In the genomic region with DNA sequence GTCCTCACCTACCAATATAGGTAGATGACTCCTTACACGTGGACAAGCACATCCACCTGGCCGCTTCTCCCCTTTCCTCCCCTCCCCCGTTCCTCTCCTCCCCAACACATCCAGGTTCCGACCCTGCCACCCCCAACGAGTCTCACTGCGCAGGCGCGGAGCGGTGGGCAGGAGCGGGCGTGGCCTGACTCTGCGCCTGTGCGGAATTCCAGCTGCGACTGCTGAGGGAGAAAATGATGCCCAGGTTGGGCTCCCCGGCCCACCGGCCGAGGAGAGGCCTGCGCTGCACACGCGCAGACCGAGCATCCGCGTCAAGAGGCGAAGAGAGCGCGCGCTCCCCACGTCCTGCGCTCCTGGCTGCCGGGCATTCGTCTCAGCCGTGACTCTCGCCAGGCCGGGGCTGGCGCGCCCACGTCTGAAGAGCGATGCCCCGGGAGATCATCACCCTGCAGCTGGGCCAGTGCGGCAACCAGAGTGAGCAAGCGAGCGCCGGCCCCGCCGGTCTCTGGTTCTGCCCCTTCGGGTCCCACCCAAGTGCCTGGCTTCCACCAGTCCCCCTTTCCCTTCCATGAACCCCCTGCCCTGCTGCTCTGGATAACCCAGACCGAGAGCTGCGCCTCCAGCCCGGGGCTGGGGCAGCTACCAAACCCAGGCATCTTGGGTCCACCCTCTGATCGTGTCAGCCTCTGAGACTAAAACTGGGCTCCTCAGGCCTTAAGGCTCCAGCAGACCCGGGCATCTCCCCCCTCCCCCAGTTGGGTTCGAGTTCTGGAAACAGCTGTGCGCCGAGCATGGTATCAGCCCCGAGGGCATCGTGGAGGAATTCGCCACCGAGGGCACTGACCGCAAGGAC, we compare ENCODE assay signal across 8 cellular contexts. TPM values are rescaled to one million over a fixed set of nuclear protein-coding genes. Genes with fewer than 3 reads are reported as not detected.
DNase-seq lines count a peak whose midpoint lies in the region; ATAC-seq and TF ChIP-seq lines count a peak whose summit lies in the region.

A gene (plus strand): TSS at position 206 of the 853 bp plus-strand sequence. CDS start 220 bp downstream, at position 426.

- WGBS in heart left ventricle, 4 donors: 2 to 4% (median 2%) methylated on average over 30 to 59 of the region's 59 CpGs
- 1 to 3% methylated on average over 5 to 51 of the region's 59 CpGs for WGBS in upper lobe of left lung, 2 donors

- H3K4me3 ChIP-seq in ACC112 (ENCODE audit: low read depth, low read length) (peak within 1 kb of the TSS; percentile 98), heart left ventricle (peak within 1 kb of the TSS; percentile 54 to 94 (median 74)), upper lobe of left lung (peak within 1 kb of the TSS; percentile 33 to 77 (median 72))

- DNase-seq in NCI-H1105 treated with DMSO at 0.1 percent for 48 hours (lab: John Stamatoyannopoulos, UW): peak; percentile 95
- DNase-seq in SW480 (ENCODE audit: low spot score): peak; percentile 89
- DNase-seq in amniotic epithelial cell (ENCODE audit: low read depth): peak; percentile 88
- peak; percentile 89 to 94 (median 92) for DNase-seq in heart left ventricle
- DNase-seq in pons (ENCODE audit: low spot score): peak; percentile 80
- peak; percentile 87 to 96 for DNase-seq in upper lobe of left lung

- peaks cover 10% of the 10 kb centered on the region for H3K36me3 ChIP-seq in ACC112 (ENCODE audit: insufficient read depth, low read length)
- H3K36me3 ChIP-seq in heart left ventricle: peaks cover 0 to 33% (median 12%) of the 10 kb centered on the region in 9 donors
- peaks cover 0 to 12% (median 1%) of the 10 kb centered on the region in 4 donors for H3K36me3 ChIP-seq in upper lobe of left lung

- H3K27ac ChIP-seq in ACC112 (ENCODE audit: low read depth, low read length): peak within 1 kb of the TSS; percentile 72
- H3K27ac ChIP-seq in heart left ventricle: peak within 1 kb of the TSS in 11 of 12 donors; percentile 65 to 88 (median 80)
- peak within 1 kb of the TSS; percentile 63 to 82 (median 81) for H3K27ac ChIP-seq in upper lobe of left lung

- intact Hi-C loops in heart left ventricle (cut with DNase I): loop anchor here in 3 of 10 donors (5.0 kb wide), 2 partner anchors 37 to 42 kb away; no protein-coding TSS in a partner anchor

- H3K79me2 ChIP-seq in ACC112 (ENCODE audit: control insufficient read depth, insufficient read depth, low read length, unreplicated experiment): peaks cover 5% of the 10 kb centered on the region

- no peaks in the 10 kb centered on the region for H3K9me3 ChIP-seq in heart left ventricle
- H3K9me3 ChIP-seq in upper lobe of left lung: no peaks in the 10 kb centered on the region

- TF ChIP-seq POLR2A in heart left ventricle (IDR thresholded peaks at IDR 0.05) (peak in 1 of 2 donors; percentile 77), upper lobe of left lung (IDR thresholded peaks at IDR 0.05) (peak in 2 of 4 donors; percentile 71 to 79)

- peaks cover 24% of the 10 kb centered on the region for H3K4me1 ChIP-seq in ACC112 (ENCODE audit: control insufficient read depth, insufficient read depth, low read length, unreplicated experiment)
- H3K4me1 ChIP-seq in heart left ventricle: peaks cover 0 to 26% (median 9%) of the 10 kb centered on the region in 12 donors
- peaks cover 6 to 21% (median 12%) of the 10 kb centered on the region in 4 donors for H3K4me1 ChIP-seq in upper lobe of left lung

- no peaks in the 10 kb centered on the region for H3K27me3 ChIP-seq in ACC112 (ENCODE audit: insufficient read depth, low read length)
- no peaks in the 10 kb centered on the region for H3K27me3 ChIP-seq in heart left ventricle
- H3K27me3 ChIP-seq in upper lobe of left lung: no peaks in the 10 kb centered on the region

- TF ChIP-seq EP300 in upper lobe of left lung (IDR thresholded peaks at IDR 0.05): no peak

- TF ChIP-seq CTCF in heart left ventricle (IDR thresholded peaks at IDR 0.05) (peak in 1 of 12 donors; percentile 10), upper lobe of left lung (IDR thresholded peaks at IDR 0.05) (peak in 1 of 6 experiments; percentile 25)

- ATAC-seq in GM18909 (IDR thresholded peaks at IDR 0.05; ENCODE audit: poor library complexity, unreplicated experiment) (peak; percentile 59), heart left ventricle (peak; percentile 89 to 97 (median 95)), upper lobe of left lung (ENCODE audit: low FRiP score in 2 of 2) (peak; percentile 91 to 94)

- peak within 1 kb of the TSS; percentile 82 for H2AFZ ChIP-seq in ACC112 (ENCODE audit: low read length, unreplicated experiment)

RNA-seq across cellular contexts. Expression of the gene that starts here (rescaled TPM):
- total RNA-seq in heart left ventricle: 10 to 100 TPM; 11.0 to 28.2 (median 16.7) TPM
- 10 to 100 TPM in 1 of 2 donors, 1 to 10 TPM in 1; 8.6 to 15.3 TPM for polyA plus RNA-seq in heart left ventricle
- 100 to 1,000 TPM in 1 of 6 donors, 10 to 100 TPM in 5; 12.4 to 104 (median 15.2) TPM for total RNA-seq in upper lobe of left lung

Comparison
In these comparisons a context has a peak if more than half of its experiments do, and no peak if none do; other contexts are left out.
1. Peak in every context shown above with its lines: DNase-seq, ATAC-seq, H3K4me3 ChIP-seq and H3K27ac ChIP-seq.